1 cellular context compared by ENCODE assay signal in genomic region chr19:13748169-13748884, GRCh38.
TF ChIP-seq lines count a peak whose summit lies in the region.

No MANE protein-coding gene starts in this region.

TF ChIP-seq in K562, 482 proteins besides CTCF, POLR2A, EP300 and RAD21 (continues in another document):
- TF ChIP-seq AFF4 (CRISPR knock-in tag; IDR thresholded peaks at IDR 0.05) (no peak; the same call in 1 of the 2 replicates), CSDE1 (IDR thresholded peaks at IDR 0.05) (no peak), MLLT1 (IDR thresholded peaks at IDR 0.05) (no peak), ZNF316 (IDR thresholded peaks at IDR 0.05) (no peak), ZNF277 (CRISPR knock-in tag; IDR thresholded peaks at IDR 0.05; ENCODE audit: borderline replicate concordance) (no peak), NCOA1 (IDR thresholded peaks at IDR 0.05; ENCODE audit: low read depth) (0 out of 2 replicates have a peak, but pooled peaks have one; percentile 25), ZNF79 (CRISPR knock-in tag; IDR thresholded peaks at IDR 0.05; ENCODE audit: low read depth) (no peak), PHTF2 (CRISPR knock-in tag; IDR thresholded peaks at IDR 0.05) (no peak), U2AF2 (optimal IDR thresholded peaks at IDR 0.05; ENCODE audit: low read depth, low read length) (no peak), NR2C2 (CRISPR knock-in tag; IDR thresholded peaks at IDR 0.05) (no peak), NR2C2 (tag; IDR thresholded peaks at IDR 0.05) (peak; percentile 72), ZNF695 (CRISPR knock-in tag; IDR thresholded peaks at IDR 0.05) (no peak), MAX (CRISPR knock-in tag; IDR thresholded peaks at IDR 0.05) (no peak), ZNF740 (CRISPR knock-in tag; IDR thresholded peaks at IDR 0.05) (no peak), ZNF740 (tag; IDR thresholded peaks at IDR 0.05) (no peak), MEF2D (tag; conservative IDR thresholded peaks at IDR 0.05; ENCODE audit: low read depth) (no peak), POLR2H (tag; IDR thresholded peaks at IDR 0.05; ENCODE audit: low read depth) (peak; percentile 24; the same call in 1 of the 2 replicates), ETV5 (CRISPR knock-in tag; IDR thresholded peaks at IDR 0.05; ENCODE audit: low read depth) (no peak; the same call in 1 of the 2 replicates), ZNF431 (CRISPR knock-in tag; IDR thresholded peaks at IDR 0.05) (0 out of 2 replicates have a peak, but pooled peaks have one; percentile 29), MAFK (IDR thresholded peaks at IDR 0.05; ENCODE audit: low read length) (no peak), ZBTB1 (CRISPR knock-in tag; IDR thresholded peaks at IDR 0.05; ENCODE audit: borderline replicate concordance, low read depth) (no peak), CREB1 (IDR thresholded peaks at IDR 0.05) (peak; percentile 78), CREB1 (CRISPR knock-in tag; IDR thresholded peaks at IDR 0.05) (no peak), ZC3H4 (CRISPR knock-in tag; IDR thresholded peaks at IDR 0.05; ENCODE audit: borderline replicate concordance) (peak; percentile 27; the same call in 1 of the 2 replicates), NR2C1 (IDR thresholded peaks at IDR 0.05) (no peak), NR2C1 (tag; IDR thresholded peaks at IDR 0.05) (no peak), ZNF764 (CRISPR knock-in tag; IDR thresholded peaks at IDR 0.05; ENCODE audit: low read depth) (no peak), ZBTB34 (CRISPR knock-in tag; IDR thresholded peaks at IDR 0.05) (no peak), XRCC5 (IDR thresholded peaks at IDR 0.05; ENCODE audit: low read depth, low read length) (no peak), FOXK1 (CRISPR knock-in tag; IDR thresholded peaks at IDR 0.05; ENCODE audit: borderline replicate concordance) (no peak), SMAD1 (IDR thresholded peaks at IDR 0.05; ENCODE audit: low read depth, low read length, partially characterized antibody) (no peak), PRPF4 (IDR thresholded peaks at IDR 0.05; ENCODE audit: insufficient read depth, low read depth, low read length, poor library complexity, severe bottlenecking) (no peak), CREB3L1 (IDR thresholded peaks at IDR 0.05; ENCODE audit: borderline replicate concordance, low read depth) (no peak), ZNF766 (CRISPR knock-in tag; conservative IDR thresholded peaks at IDR 0.05) (no peak), SMAD4 (CRISPR knock-in tag; conservative IDR thresholded peaks at IDR 0.05) (no peak), MTF1 (CRISPR knock-in tag; IDR thresholded peaks at IDR 0.05; ENCODE audit: borderline replicate concordance) (no peak), IFI16 (CRISPR knock-in tag; IDR thresholded peaks at IDR 0.05) (no peak), ZFP36 (IDR thresholded peaks at IDR 0.05; ENCODE audit: low read depth, low read length, partially characterized antibody) (peak; percentile 31), XRCC4 (IDR thresholded peaks at IDR 0.05; ENCODE audit: extremely low read depth, insufficient read depth, insufficient read length) (no peak), ZC3H11A (IDR thresholded peaks at IDR 0.05; ENCODE audit: low read depth, low read length) (no peak), ETV6 (IDR thresholded peaks at IDR 0.05; ENCODE audit: borderline replicate concordance in 1 of 2, low read depth in 2 of 2, low read length in 1 of 2) (no peak), ETV6 (CRISPR knock-in tag; IDR thresholded peaks at IDR 0.05; ENCODE audit: borderline replicate concordance) (no peak), ZZZ3 (IDR thresholded peaks at IDR 0.05) (no peak)
- TF ChIP-seq, protein P1, sequence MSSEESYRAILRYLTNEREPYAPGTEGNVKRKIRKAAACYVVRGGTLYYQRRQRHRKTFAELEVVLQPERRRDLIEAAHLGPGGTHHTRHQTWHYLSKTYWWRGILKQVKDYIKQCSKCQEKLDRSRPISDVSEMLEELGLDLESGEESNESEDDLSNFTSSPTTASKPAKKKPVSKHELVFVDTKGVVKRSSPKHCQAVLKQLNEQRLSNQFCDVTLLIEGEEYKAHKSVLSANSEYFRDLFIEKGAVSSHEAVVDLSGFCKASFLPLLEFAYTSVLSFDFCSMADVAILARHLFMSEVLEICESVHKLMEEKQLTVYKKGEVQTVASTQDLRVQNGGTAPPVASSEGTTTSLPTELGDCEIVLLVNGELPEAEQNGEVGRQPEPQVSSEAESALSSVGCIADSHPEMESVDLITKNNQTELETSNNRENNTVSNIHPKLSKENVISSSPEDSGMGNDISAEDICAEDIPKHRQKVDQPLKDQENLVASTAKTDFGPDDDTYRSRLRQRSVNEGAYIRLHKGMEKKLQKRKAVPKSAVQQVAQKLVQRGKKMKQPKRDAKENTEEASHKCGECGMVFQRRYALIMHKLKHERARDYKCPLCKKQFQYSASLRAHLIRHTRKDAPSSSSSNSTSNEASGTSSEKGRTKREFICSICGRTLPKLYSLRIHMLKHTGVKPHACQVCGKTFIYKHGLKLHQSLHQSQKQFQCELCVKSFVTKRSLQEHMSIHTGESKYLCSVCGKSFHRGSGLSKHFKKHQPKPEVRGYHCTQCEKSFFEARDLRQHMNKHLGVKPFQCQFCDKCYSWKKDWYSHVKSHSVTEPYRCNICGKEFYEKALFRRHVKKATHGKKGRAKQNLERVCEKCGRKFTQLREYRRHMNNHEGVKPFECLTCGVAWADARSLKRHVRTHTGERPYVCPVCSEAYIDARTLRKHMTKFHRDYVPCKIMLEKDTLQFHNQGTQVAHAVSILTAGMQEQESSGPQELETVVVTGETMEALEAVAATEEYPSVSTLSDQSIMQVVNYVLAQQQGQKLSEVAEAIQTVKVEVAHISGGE (CRISPR knock-in tag; IDR thresholded peaks at IDR 0.05) = no peak
- TF ChIP-seq, protein P2, sequence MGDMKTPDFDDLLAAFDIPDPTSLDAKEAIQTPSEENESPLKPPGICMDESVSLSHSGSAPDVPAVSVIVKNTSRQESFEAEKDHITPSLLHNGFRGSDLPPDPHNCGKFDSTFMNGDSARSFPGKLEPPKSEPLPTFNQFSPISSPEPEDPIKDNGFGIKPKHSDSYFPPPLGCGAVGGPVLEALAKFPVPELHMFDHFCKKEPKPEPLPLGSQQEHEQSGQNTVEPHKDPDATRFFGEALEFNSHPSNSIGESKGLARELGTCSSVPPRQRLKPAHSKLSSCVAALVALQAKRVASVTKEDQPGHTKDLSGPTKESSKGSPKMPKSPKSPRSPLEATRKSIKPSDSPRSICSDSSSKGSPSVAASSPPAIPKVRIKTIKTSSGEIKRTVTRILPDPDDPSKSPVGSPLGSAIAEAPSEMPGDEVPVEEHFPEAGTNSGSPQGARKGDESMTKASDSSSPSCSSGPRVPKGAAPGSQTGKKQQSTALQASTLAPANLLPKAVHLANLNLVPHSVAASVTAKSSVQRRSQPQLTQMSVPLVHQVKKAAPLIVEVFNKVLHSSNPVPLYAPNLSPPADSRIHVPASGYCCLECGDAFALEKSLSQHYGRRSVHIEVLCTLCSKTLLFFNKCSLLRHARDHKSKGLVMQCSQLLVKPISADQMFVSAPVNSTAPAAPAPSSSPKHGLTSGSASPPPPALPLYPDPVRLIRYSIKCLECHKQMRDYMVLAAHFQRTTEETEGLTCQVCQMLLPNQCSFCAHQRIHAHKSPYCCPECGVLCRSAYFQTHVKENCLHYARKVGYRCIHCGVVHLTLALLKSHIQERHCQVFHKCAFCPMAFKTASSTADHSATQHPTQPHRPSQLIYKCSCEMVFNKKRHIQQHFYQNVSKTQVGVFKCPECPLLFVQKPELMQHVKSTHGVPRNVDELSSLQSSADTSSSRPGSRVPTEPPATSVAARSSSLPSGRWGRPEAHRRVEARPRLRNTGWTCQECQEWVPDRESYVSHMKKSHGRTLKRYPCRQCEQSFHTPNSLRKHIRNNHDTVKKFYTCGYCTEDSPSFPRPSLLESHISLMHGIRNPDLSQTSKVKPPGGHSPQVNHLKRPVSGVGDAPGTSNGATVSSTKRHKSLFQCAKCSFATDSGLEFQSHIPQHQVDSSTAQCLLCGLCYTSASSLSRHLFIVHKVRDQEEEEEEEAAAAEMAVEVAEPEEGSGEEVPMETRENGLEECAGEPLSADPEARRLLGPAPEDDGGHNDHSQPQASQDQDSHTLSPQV (IDR thresholded peaks at IDR 0.05) = no peak
